In the genomic region with DNA sequence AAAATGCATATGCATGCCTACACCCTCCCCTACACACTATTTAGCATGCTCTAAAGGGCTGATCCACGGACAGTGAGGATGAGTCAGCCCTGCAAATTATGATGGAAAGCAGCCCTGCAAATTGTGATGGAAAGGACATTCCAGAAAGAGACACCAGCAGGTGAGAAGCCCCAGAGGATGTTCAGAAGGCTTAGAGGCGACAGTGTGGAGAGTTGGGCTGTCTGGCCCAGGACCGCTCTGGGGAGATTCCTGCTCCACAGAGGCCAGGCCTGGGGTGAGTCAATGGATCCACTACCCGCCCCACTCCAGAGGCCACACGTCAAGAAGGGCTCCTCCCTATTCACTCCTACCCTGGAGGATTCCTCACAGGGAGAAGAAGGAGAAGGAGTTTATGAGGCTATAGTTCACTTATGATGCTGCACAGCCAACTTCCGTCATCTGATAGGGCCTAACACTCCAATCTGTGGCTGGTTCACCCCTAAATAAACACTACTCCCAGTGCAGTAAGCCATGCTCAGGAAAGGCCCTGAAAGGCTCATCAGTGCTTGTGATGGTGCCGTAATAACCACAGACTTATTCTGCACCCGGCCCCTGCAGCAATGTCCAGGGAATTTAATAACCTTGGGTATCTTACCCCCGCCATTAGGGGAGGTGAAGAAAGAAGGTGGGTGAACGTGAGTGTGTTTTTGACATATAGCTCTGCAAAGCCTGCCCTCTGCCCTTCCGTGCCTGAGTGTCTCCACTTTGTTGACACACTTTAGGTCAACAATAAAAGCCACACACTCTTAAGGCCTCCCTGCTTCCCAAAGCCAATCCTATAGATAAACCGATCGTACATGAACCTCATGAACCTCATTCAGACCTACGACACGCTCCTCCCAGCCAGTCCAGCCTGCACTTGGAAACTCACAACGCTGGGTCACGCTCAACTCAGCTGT, we compare ENCODE assay signal across 16 cellular contexts. TPM values are rescaled to one million over a fixed set of nuclear protein-coding genes. Genes with fewer than 3 reads are reported as not detected.
DNase-seq lines count a peak whose midpoint lies in the region; ATAC-seq and TF ChIP-seq lines count a peak whose summit lies in the region.
"Had no signal": no experiment of that assay in that cellular context is flagged by ENCODE, and none has a peak within 500 bp of the region (broad histone marks: within the 10 kb centered on the region; RNA-seq: fewer than 3 reads in every experiment).

No MANE protein-coding gene starts in this region.

- H3K18ac ChIP-seq in mesendoderm (ENCODE audit: low read length): no peak overlapping the region

- peak; percentile 29 to 47 for ATAC-seq in upper lobe of left lung (ENCODE audit: low FRiP score in 2 of 2)
- ATAC-seq: activated CD8-positive, alpha-beta memory T cell treated with anti-CD3 and anti-CD28 coated beads, Interleukin-2, amount 10 ng/mL, durations not matched to agents 7 days and 5 days had no signal

- peaks cover 6% of the 10 kb centered on the region for H3K36me3 Mint-ChIP-seq in Calu3 (ENCODE audit: insufficient read depth, unreplicated experiment)

- no peaks in the 10 kb centered on the region for H3K9me3 ChIP-seq in upper lobe of left lung
- H3K9me3 ChIP-seq: prostate gland, testis had no signal

- intact Hi-C loops in Calu3 (cut with micrococcal nuclease; ENCODE audit: unreplicated experiment): no loop called here

- H2BK5ac ChIP-seq in mesendoderm (ENCODE audit: low read length): no peak overlapping the region

- peak in 2 of 3 experiments; percentile 17 to 45 for DNase-seq in NCI-H1417 (lab: John Stamatoyannopoulos, UW)
- no peak for DNase-seq in NCI-H1417 treated with DMSO at 0.1 percent for 48 hours (lab: John Stamatoyannopoulos, UW)
- peak; percentile 71 for DNase-seq in mesendoderm
- DNase-seq in upper lobe of left lung: no peak
- DNase-seq in DMS79 treated with DMSO at 0.1 percent for 48 hours (lab: John Stamatoyannopoulos, UW): no peak
- DNase-seq in cerebellar nuclear complex (lab: John Stamatoyannopoulos, UW): no peak
- DNase-seq in Calu3: no peak
- DNase-seq: 8988T; activated CD8-positive, alpha-beta memory T cell treated with anti-CD3 and anti-CD28 coated beads, Interleukin-2, amount 10 ng/mL, durations not matched to agents 7 days and 5 days; activated naive CD4-positive, alpha-beta T cell treated with anti-CD3 and anti-CD28 coated beads, Interleukin-2, amount 50 U/mL, for 16 hours; foreskin fibroblast; stimulated activated CD4-positive, alpha-beta T cell treated with anti-CD3 and anti-CD28 coated beads, Interleukin-15, amount 100 ng/mL, for 24 hours; testis had no signal

- H3K27me3 ChIP-seq in mesendoderm (ENCODE audit: insufficient read depth, low read length, poor library complexity): no peaks in the 10 kb centered on the region
- H3K27me3 ChIP-seq in upper lobe of left lung: no peaks in the 10 kb centered on the region
- H3K27me3 ChIP-seq: testis had no signal

- no peak overlapping the region for H3K4me3 Mint-ChIP-seq in Calu3 (ENCODE audit: low read depth, unreplicated experiment)
- H3K4me3 Mint-ChIP-seq: activated CD8-positive, alpha-beta memory T cell treated with anti-CD3 and anti-CD28 coated beads, Interleukin-2, amount 10 ng/mL, durations not matched to agents 7 days and 5 days; endodermal cell had no signal

- TF ChIP-seq EP300 in upper lobe of left lung (IDR thresholded peaks at IDR 0.05): no peak

- H3K79me2 ChIP-seq in mesendoderm (ENCODE audit: control insufficient read depth, insufficient read depth, low read length): no peaks in the 10 kb centered on the region

- H2BK120ac ChIP-seq in mesendoderm (ENCODE audit: low read depth, low read length): no peak overlapping the region

- H3K4me3 ChIP-seq in mesendoderm (ENCODE audit: low read length) (no peak overlapping the region), upper lobe of left lung (no peak overlapping the region)
- H3K4me3 ChIP-seq: prostate gland, testis had no signal

- no peak overlapping the region for H4K8ac ChIP-seq in mesendoderm (ENCODE audit: low read depth, low read length)

- H3K9me3 Mint-ChIP-seq in Calu3 (ENCODE audit: low read depth, unreplicated experiment): peaks cover 3% of the 10 kb centered on the region

- no peak overlapping the region for H4K5ac ChIP-seq in mesendoderm (ENCODE audit: low read length)

- no peak overlapping the region for H3K23ac ChIP-seq in mesendoderm (ENCODE audit: low read length)

- H3K56ac ChIP-seq in mesendoderm (ENCODE audit: low read length): no peak overlapping the region

- TF ChIP-seq POLR2A in upper lobe of left lung (IDR thresholded peaks at IDR 0.05): no peak

- BruUV-seq in Calu3 (replicated peaks; lab: Mats Ljungman, UMichigan): no TSS peak

- no CpG with 5 or more reads among the region's 17 CpGs for WGBS in mesendoderm (ENCODE audit: extremely low coverage, insufficient coverage, low lambda C conversion rate)
- WGBS in upper lobe of left lung, 2 donors: 80 to 86% methylated on average over 16 to 17 of the region's 17 CpGs

- H3K27ac Mint-ChIP-seq in Calu3 (ENCODE audit: unreplicated experiment): no peak overlapping the region
- H3K27ac Mint-ChIP-seq: activated CD8-positive, alpha-beta memory T cell treated with anti-CD3 and anti-CD28 coated beads, Interleukin-2, amount 10 ng/mL, durations not matched to agents 7 days and 5 days; endodermal cell had no signal

- TF ChIP-seq CTCF in upper lobe of left lung (IDR thresholded peaks at IDR 0.05) (no peak), Calu3 (IDR thresholded peaks at IDR 0.05; ENCODE audit: unreplicated experiment) (no peak)

- no peak overlapping the region for H2AK5ac ChIP-seq in mesendoderm (ENCODE audit: low read length)

- H3K9ac ChIP-seq in mesendoderm (ENCODE audit: low read length): no peak overlapping the region

- peaks cover 39% of the 10 kb centered on the region for H3K4me1 Mint-ChIP-seq in Calu3 (ENCODE audit: low read depth, unreplicated experiment)

- H3K4ac ChIP-seq in mesendoderm (ENCODE audit: low read depth, low read length): no peak overlapping the region

- H3K27me3 Mint-ChIP-seq in Calu3 (ENCODE audit: unreplicated experiment): no peaks in the 10 kb centered on the region

- H3K4me2 ChIP-seq in mesendoderm (ENCODE audit: low read length): no peak overlapping the region

- H3K36me3 ChIP-seq in mesendoderm (ENCODE audit: control insufficient read depth, insufficient read depth, low read length): no peaks in the 10 kb centered on the region
- H3K36me3 ChIP-seq in upper lobe of left lung: no peaks in the 10 kb centered on the region
- H3K36me3 ChIP-seq: prostate gland had no signal

- CTCF ChIA-PET in Calu3 (lab: Charles Lee): no interaction called here

- H3K4me1 ChIP-seq in mesendoderm (ENCODE audit: control insufficient read depth, low read depth, low read length) (no peaks in the 10 kb centered on the region), upper lobe of left lung (no peaks in the 10 kb centered on the region)
- H3K4me1 ChIP-seq: prostate gland, testis had no signal

- H3K79me1 ChIP-seq in mesendoderm (ENCODE audit: low read length): no peaks in the 10 kb centered on the region

- H2BK15ac ChIP-seq in mesendoderm (replicated peaks; ENCODE audit: low read depth): no peak overlapping the region

- H3K27ac ChIP-seq in angular gyrus (ENCODE audit: low read depth, low read length) (peak overlapping the region; percentile 39), mesendoderm (ENCODE audit: low read depth, low read length) (peak overlapping the region; percentile 80), upper lobe of left lung (no peak overlapping the region)
- H3K27ac ChIP-seq: prostate gland, testis had no signal

RNA-seq across cellular contexts. Expression of a gene that starts 46.4 kb away (rescaled TPM):
- 3.1 TPM for polyA plus RNA-seq in mesendoderm (2013, experiment 1 of 2)
- polyA plus RNA-seq in mesendoderm (2013, experiment 2 of 2): 2.5 TPM
- 10 to 100 TPM in 5 of 6 donors, 1 to 10 TPM in 1; 9.7 to 35.5 (median 18.8) TPM for total RNA-seq in upper lobe of left lung
- 104 and 111 TPM in 2 replicates for total RNA-seq in Calu3 (2022)

Comparison
In these comparisons a context has a peak if more than half of its experiments do, and no peak if none do; other contexts are left out.
1. DNase-seq: peak in NCI-H1417 (2 of 3) and mesendoderm (single experiment); none in NCI-H1417 treated with DMSO at 0.1 percent for 48 hours (single experiment), upper lobe of left lung (0 of 2), DMS79 treated with DMSO at 0.1 percent for 48 hours (single experiment), cerebellar nuclear complex (0 of 2) and Calu3 (single experiment).
2. H3K27ac ChIP-seq: peak in angular gyrus (single experiment) and mesendoderm (single experiment); none in upper lobe of left lung (0 of 4).